ENCODE assay signal across 7 cellular contexts in the genomic region with DNA sequence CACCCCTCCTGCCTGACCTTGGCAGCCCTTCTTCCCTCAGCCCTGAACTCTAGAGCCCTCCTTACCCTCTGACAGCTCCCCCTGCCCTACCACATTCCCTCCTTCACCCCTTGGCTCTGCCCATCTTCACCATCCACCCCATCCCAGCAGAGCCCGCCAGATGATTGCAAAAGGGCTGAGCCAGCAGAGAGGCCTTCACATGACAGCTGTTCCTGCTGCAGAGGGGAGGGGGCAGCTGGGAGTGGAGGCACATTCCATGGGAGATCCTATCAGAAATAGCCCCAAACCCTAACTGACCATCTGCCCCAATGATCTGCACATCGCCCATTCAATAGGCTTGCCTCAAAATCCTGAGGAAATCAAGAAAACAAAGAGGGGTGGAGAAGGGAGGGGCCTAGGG. TPM values are rescaled to one million over a fixed set of nuclear protein-coding genes. Genes with fewer than 3 reads are reported as not detected.
DNase-seq lines count a peak whose midpoint lies in the region; ATAC-seq and TF ChIP-seq lines count a peak whose summit lies in the region.

No MANE protein-coding gene starts in this region.

- H3K4me3 Mint-ChIP-seq in stimulated activated effector memory CD8-positive, alpha-beta T cell treated with anti-CD3 and anti-CD28 coated beads, Interleukin-12 subunit alpha, Interleukin-12 subunit beta, amount 100 ng/mL, for 72 hours, result peak overlapping the region; percentile 76

- H3K9me3 Mint-ChIP-seq in stimulated activated effector memory CD8-positive, alpha-beta T cell treated with anti-CD3 and anti-CD28 coated beads, Interleukin-12 subunit alpha, Interleukin-12 subunit beta, amount 100 ng/mL, for 72 hours, result no peaks in the 10 kb centered on the region

- H3K4me3 ChIP-seq in HFF-Myc (replicated peaks; ENCODE audit: low read depth, low read length), result peak overlapping the region; percentile 38
- no peak overlapping the region for H3K4me3 ChIP-seq in fibroblast of villous mesenchyme (ENCODE audit: low read depth, low read length)

- H3K4me1 Mint-ChIP-seq in stimulated activated effector memory CD8-positive, alpha-beta T cell treated with anti-CD3 and anti-CD28 coated beads, Interleukin-12 subunit alpha, Interleukin-12 subunit beta, amount 100 ng/mL, for 72 hours, result peaks cover 85% of the 10 kb centered on the region

- H3K27ac Mint-ChIP-seq in stimulated activated effector memory CD8-positive, alpha-beta T cell treated with anti-CD3 and anti-CD28 coated beads, Interleukin-12 subunit alpha, Interleukin-12 subunit beta, amount 100 ng/mL, for 72 hours, result peak overlapping the region; percentile 97

- TF ChIP-seq CTCF in HFF-Myc (IDR thresholded peaks at IDR 0.05; ENCODE audit: low read depth, low read length, missing control alignments) (no peak), VCaP (conservative IDR thresholded peaks at IDR 0.05) (no peak), fibroblast of villous mesenchyme (IDR thresholded peaks at IDR 0.05; ENCODE audit: insufficient read depth, low read depth, low read length) (no peak)

- ATAC-seq in stimulated activated effector memory CD8-positive, alpha-beta T cell treated with anti-CD3 and anti-CD28 coated beads, Interleukin-12 subunit alpha, Interleukin-12 subunit beta, amount 100 ng/mL, for 72 hours, result no peak
- ATAC-seq in GM21619 (IDR thresholded peaks at IDR 0.05; ENCODE audit: unreplicated experiment), result no peak

- DNase-seq in HFF-Myc (ENCODE audit: extremely low read depth, low read depth), result no peak
- peak; percentile 44 for DNase-seq in fibroblast of villous mesenchyme (ENCODE audit: low read depth)
- no peak for DNase-seq in stimulated activated effector memory CD8-positive, alpha-beta T cell treated with anti-CD3 and anti-CD28 coated beads, Interleukin-12 subunit alpha, Interleukin-12 subunit beta, amount 100 ng/mL, for 72 hours (ENCODE audit: low spot score in 2 of 2)
- DNase-seq in kidney glomerular epithelial cell (lab: John Stamatoyannopoulos, UW), result no peak
- no peak for DNase-seq in NCI-H526 treated with DMSO at 0.1 percent for 48 hours (lab: John Stamatoyannopoulos, UW)

- H3K36me3 Mint-ChIP-seq in stimulated activated effector memory CD8-positive, alpha-beta T cell treated with anti-CD3 and anti-CD28 coated beads, Interleukin-12 subunit alpha, Interleukin-12 subunit beta, amount 100 ng/mL, for 72 hours, result peaks cover 63% of the 10 kb centered on the region

- H3K27ac ChIP-seq in VCaP, result peak overlapping the region; percentile 83; the same call in 1 of the 2 replicates

RNA-seq across cellular contexts. Expression of a gene that starts 7.8 kb away (rescaled TPM):
- total RNA-seq in fibroblast of villous mesenchyme, result 474 and 514 TPM in 2 replicates

RNA-seq across cellular contexts. Expression of a gene that starts 19.3 kb away (rescaled TPM):
- 876 and 1,014 TPM in 2 replicates for total RNA-seq in fibroblast of villous mesenchyme

RNA-seq across cellular contexts. Expression of a gene that starts 36.9 kb away (rescaled TPM):
- total RNA-seq in fibroblast of villous mesenchyme, result 4.3 and 5.2 TPM in 2 replicates

RNA-seq across cellular contexts. Expression of a gene that starts 47.3 kb away (rescaled TPM):
- 145 and 197 TPM in 2 replicates for total RNA-seq in fibroblast of villous mesenchyme

RNA-seq across cellular contexts. Expression of a gene that starts 58.2 kb away (rescaled TPM):
- 15.5 and 21.6 TPM in 2 replicates for total RNA-seq in fibroblast of villous mesenchyme
